Comparison of ENCODE assay signal across 8 cellular contexts in the genomic region with DNA sequence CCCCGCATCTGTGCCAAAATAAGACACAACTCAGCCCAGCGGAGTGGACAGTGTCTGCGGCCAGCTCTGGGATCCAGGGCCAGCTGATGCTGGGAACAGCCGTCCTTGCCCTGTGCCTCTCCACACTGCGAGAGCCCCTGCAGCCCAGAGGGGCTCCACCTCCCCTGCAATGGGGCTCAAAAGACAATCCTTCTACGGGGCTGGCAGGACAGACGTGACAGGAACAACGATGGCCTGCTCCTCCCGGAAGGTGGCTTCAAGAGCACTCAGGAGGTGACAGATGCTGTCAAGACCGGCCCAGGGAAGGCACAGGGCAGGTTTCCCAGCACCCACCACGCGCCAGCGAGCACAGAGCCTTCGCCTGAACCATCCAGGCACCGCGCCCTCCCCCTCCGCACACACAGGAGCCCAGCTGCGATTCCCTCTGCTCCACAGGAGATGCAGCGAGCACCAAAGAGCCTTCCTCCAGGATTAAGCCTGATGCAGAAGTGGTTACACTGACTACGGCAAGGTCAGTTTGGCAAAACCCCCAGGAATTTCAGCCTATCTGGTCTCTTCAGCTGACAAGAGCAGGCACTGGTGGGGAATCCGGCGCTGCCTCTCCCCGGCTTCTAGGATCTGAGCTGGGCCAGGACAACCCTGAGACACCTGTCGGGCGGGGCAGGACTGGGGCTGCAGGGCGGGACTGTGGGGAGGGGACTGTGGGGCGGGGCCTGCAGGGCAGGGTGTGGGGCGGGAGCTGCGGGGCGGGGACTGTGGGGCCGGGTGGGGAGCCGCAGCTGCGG.
DNase-seq lines count a peak whose midpoint lies in the region; ATAC-seq and TF ChIP-seq lines count a peak whose summit lies in the region.

No MANE protein-coding gene starts in this region.

- H3K4me1 ChIP-seq in left ventricle myocardium inferior, result peaks cover 99% of the 10 kb centered on the region
- peaks cover 97% of the 10 kb centered on the region for H3K4me1 ChIP-seq in skeletal muscle satellite cell (ENCODE audit: control insufficient read depth, insufficient read depth, low read length)

- H3K4me2 ChIP-seq in skeletal muscle satellite cell (ENCODE audit: low read length), result peak overlapping the region; percentile 86

- H3K9me3 ChIP-seq in left ventricle myocardium inferior (replicated peaks) (no peaks in the 10 kb centered on the region), skeletal muscle satellite cell (replicated peaks; ENCODE audit: low read length) (no peaks in the 10 kb centered on the region)

- H3K36me3 ChIP-seq in left ventricle myocardium inferior, result no peaks in the 10 kb centered on the region
- H3K36me3 ChIP-seq in skeletal muscle satellite cell (ENCODE audit: insufficient read depth, low read length), result peaks cover 10% of the 10 kb centered on the region

- H3K27ac ChIP-seq in 22Rv1 (peak overlapping the region; percentile 63), VCaP (peak overlapping the region; percentile 19; the same call in 1 of the 2 replicates), left ventricle myocardium inferior (replicated peaks) (peak overlapping the region; percentile 91)

- peak overlapping the region; percentile 81 for H3K9ac ChIP-seq in skeletal muscle satellite cell (ENCODE audit: low read depth, low read length)

- ATAC-seq in GM21367 (IDR thresholded peaks at IDR 0.05; ENCODE audit: unreplicated experiment), result no peak
- ATAC-seq in HG03025 (IDR thresholded peaks at IDR 0.05; ENCODE audit: low FRiP score, unreplicated experiment), result no peak

- H3K4me3 Mint-ChIP-seq in CD14-positive monocyte, result no peak overlapping the region

- intact Hi-C loops in left ventricle myocardium inferior (cut with micrococcal nuclease) (no loop called here), CD14-positive monocyte (cut with micrococcal nuclease) (no loop called here)

- no peaks in the 10 kb centered on the region for H3K9me3 Mint-ChIP-seq in CD14-positive monocyte

- CTCF ChIA-PET in HEK293T (lab: Yijun Ruan, JAX), result interaction anchor here (0.8 kb wide), 1 partner anchor 28 kb away, joined by 4 read pairs; no protein-coding TSS in a partner anchor

- H3K4me3 ChIP-seq in left ventricle myocardium inferior (peak overlapping the region; percentile 49), skeletal muscle satellite cell (ENCODE audit: low read length) (peak overlapping the region; percentile 61)

- peak overlapping the region in 1 of 7 donors; percentile 50 for H3K27ac Mint-ChIP-seq in CD14-positive monocyte

- no peaks in the 10 kb centered on the region for H3K27me3 ChIP-seq in left ventricle myocardium inferior (ENCODE audit: low read depth)
- no peaks in the 10 kb centered on the region for H3K27me3 ChIP-seq in skeletal muscle satellite cell (ENCODE audit: control insufficient read depth, insufficient read depth, low read length)

- peaks cover 0 to 2% (median 0%) of the 10 kb centered on the region in 3 donors for H3K27me3 Mint-ChIP-seq in CD14-positive monocyte (ENCODE audit: low read depth in 3 of 3)

- POLR2A ChIA-PET in HEK293T (lab: Yijun Ruan, JAX), result no interaction called here

- peaks cover 81% of the 10 kb centered on the region for H3K4me1 Mint-ChIP-seq in CD14-positive monocyte

- DNase-seq in HEK293T (ENCODE audit: extremely low spot score) (no peak), left ventricle myocardium inferior (peak; percentile 64), CD14-positive monocyte (ENCODE audit: low spot score) (no peak)

- peaks cover 22 to 44% of the 10 kb centered on the region in 2 donors for H3K36me3 Mint-ChIP-seq in CD14-positive monocyte

- TF ChIP-seq CTCF in 22Rv1 (IDR thresholded peaks at IDR 0.05), result no peak
- TF ChIP-seq CTCF in VCaP (conservative IDR thresholded peaks at IDR 0.05), result no peak
- TF ChIP-seq CTCF in left ventricle myocardium inferior (IDR thresholded peaks at IDR 0.05; ENCODE audit: borderline replicate concordance), result no peak
- TF ChIP-seq CTCF in CD14-positive monocyte (IDR thresholded peaks at IDR 0.05), result no peak

TF ChIP-seq in HEK293T, 16 proteins besides CTCF, POLR2A, EP300 and RAD21:
- TF ChIP-seq HDGF (IDR thresholded peaks at IDR 0.05; ENCODE audit: borderline replicate concordance) (0 out of 2 replicates have a peak, but pooled peaks have one; percentile 11), BHLHE40 (IDR thresholded peaks at IDR 0.05; ENCODE audit: borderline replicate concordance) (no peak), SP1 (IDR thresholded peaks at IDR 0.05) (no peak), FOXA1 (IDR thresholded peaks at IDR 0.05) (no peak), ZNF384 (IDR thresholded peaks at IDR 0.05) (no peak), L3MBTL2 (conservative IDR thresholded peaks at IDR 0.05) (no peak)

Comparison
In these comparisons a context has a peak if more than half of its experiments do, and no peak if none do; other contexts are left out.
1. H3K27ac ChIP-seq: peak in every context shown above with its lines; median percentile 91 in left ventricle myocardium inferior; 63 in 22Rv1; 19 in VCaP.